ENCODE assay signal across 17 cellular contexts in genomic region chr10:71797533-71798307, GRCh38. TPM values are rescaled to one million over a fixed set of nuclear protein-coding genes. Genes with fewer than 3 reads are reported as not detected.
DNase-seq lines count a peak whose midpoint lies in the region; ATAC-seq and TF ChIP-seq lines count a peak whose summit lies in the region.
"Had no signal": no experiment of that assay in that cellular context is flagged by ENCODE, and none has a peak within 500 bp of the region (broad histone marks: within the 10 kb centered on the region; RNA-seq: fewer than 3 reads in every experiment).

No MANE protein-coding gene starts in this region.

- H3K27ac ChIP-seq in dorsolateral prefrontal cortex (peak overlapping the region in 1 of 59 donors; percentile 50), gastroesophageal sphincter (no peak overlapping the region)
- H3K27ac ChIP-seq: upper lobe of left lung had no signal

- no peak for TF ChIP-seq POLR2A in gastroesophageal sphincter (IDR thresholded peaks at IDR 0.05)

- peaks cover 21% of the 10 kb centered on the region for H3K4me1 Mint-ChIP-seq in activated CD8-positive, alpha-beta T cell treated with anti-CD3 and anti-CD28 coated beads for 36 hours (ENCODE audit: low read depth)
- H3K4me1 Mint-ChIP-seq: GM23338 had no signal

- WGBS in gastroesophageal sphincter (ENCODE audit: low coverage in 1 of 2), 2 donors, result 70 to 88% methylated on average over 3 to 8 of the region's 10 CpGs

- no peak for TF ChIP-seq EP300 in gastroesophageal sphincter (IDR thresholded peaks at IDR 0.05)

- no peaks in the 10 kb centered on the region for H3K9me3 Mint-ChIP-seq in activated CD8-positive, alpha-beta T cell treated with anti-CD3 and anti-CD28 coated beads for 36 hours
- H3K9me3 Mint-ChIP-seq: GM23338 had no signal

- H3K27me3 ChIP-seq in dorsolateral prefrontal cortex, result no peaks in the 10 kb centered on the region
- H3K27me3 ChIP-seq in gastroesophageal sphincter, result no peaks in the 10 kb centered on the region
- H3K27me3 ChIP-seq: upper lobe of left lung had no signal

- H3K4me1 ChIP-seq in gastroesophageal sphincter, result no peaks in the 10 kb centered on the region
- H3K4me1 ChIP-seq: upper lobe of left lung had no signal

- H3K27me3 Mint-ChIP-seq in activated CD8-positive, alpha-beta T cell treated with anti-CD3 and anti-CD28 coated beads for 36 hours, result no peaks in the 10 kb centered on the region

- ATAC-seq in activated CD8-positive, alpha-beta T cell treated with anti-CD3 and anti-CD28 coated beads for 36 hours, result peak; percentile 81
- ATAC-seq in gastroesophageal sphincter, result no peak
- ATAC-seq: Panc1; stimulated activated memory B cell treated with anti-CD40 and anti-IgM and Interleukin-4, amounts not matched to agents 10 μg/mL and 1 μg/mL and 100 μg/mL, for 72 hours had no signal

- CTCF ChIA-PET in activated CD8-positive, alpha-beta T cell treated with anti-CD3 and anti-CD28 coated beads for 36 hours (lab: Charles Lee), result no interaction called here

- H3K4me3 Mint-ChIP-seq in activated CD8-positive, alpha-beta T cell treated with anti-CD3 and anti-CD28 coated beads for 36 hours, result no peak overlapping the region
- H3K4me3 Mint-ChIP-seq: GM23338; stimulated activated memory B cell treated with anti-CD40 and anti-IgM and Interleukin-4, amounts not matched to agents 10 μg/mL and 1 μg/mL and 100 μg/mL, for 72 hours had no signal

- POLR2A ChIA-PET in activated CD8-positive, alpha-beta T cell treated with anti-CD3 and anti-CD28 coated beads for 36 hours (lab: Charles Lee), result interaction anchor here (1.0 to 1.6 kb wide), 4 partner anchors 8 to 97 kb away, joined by 3 read pairs; no protein-coding TSS in a partner anchor

- TF ChIP-seq CTCF in activated CD8-positive, alpha-beta T cell treated with anti-CD3 and anti-CD28 coated beads for 36 hours (IDR thresholded peaks at IDR 0.05), result no peak
- TF ChIP-seq CTCF in dorsolateral prefrontal cortex (IDR thresholded peaks at IDR 0.05 in 54 of 56, conservative IDR thresholded peaks at IDR 0.05 in 2 of 56; ENCODE audit: low read depth in 1 of 56, partially characterized antibody in 56 of 56) (no peak), gastroesophageal sphincter (IDR thresholded peaks at IDR 0.05) (no peak)

- intact Hi-C loops in activated CD8-positive, alpha-beta T cell treated with anti-CD3 and anti-CD28 coated beads for 36 hours (cut with micrococcal nuclease), result no loop called here
- intact Hi-C loops in dorsolateral prefrontal cortex (cut with DNase I), result no loop called here

- H3K4me3 ChIP-seq in dorsolateral prefrontal cortex, result no peak overlapping the region
- H3K4me3 ChIP-seq in gastroesophageal sphincter, result no peak overlapping the region
- H3K4me3 ChIP-seq: GM23338, upper lobe of left lung had no signal

- peaks cover 0 to 5% of the 10 kb centered on the region in 2 donors for H3K36me3 ChIP-seq in gastroesophageal sphincter
- H3K36me3 ChIP-seq: upper lobe of left lung had no signal

- DNase-seq in AML-193 (lab: John Stamatoyannopoulos, UW), result peak; percentile 40 to 70
- DNase-seq in HUDEP-2 (lab: John Stamatoyannopoulos, UW; ENCODE audit: unreplicated experiment in 76 of 76), result peak in 70 of 76 experiments; percentile 8 to 79 (median 52)
- peak; percentile 67 for DNase-seq in activated CD8-positive, alpha-beta T cell treated with anti-CD3 and anti-CD28 coated beads for 36 hours
- peak; percentile 30 to 54 for DNase-seq in lung microvascular endothelial cell (ENCODE audit: low read depth in 2 of 2)
- no peak for DNase-seq in dorsolateral prefrontal cortex
- DNase-seq in anterior cingulate cortex (lab: John Stamatoyannopoulos, UW), result no peak
- DNase-seq in iPS-NIHi7 (ENCODE audit: extremely low spot score), result no peak
- DNase-seq: activated CD4-positive, alpha-beta T cell treated with anti-CD3 and anti-CD28 coated beads for 4 hours; Calu3; mesenchymal stem cell; NCI-H1105; NCI-H748 treated with DMSO at 0.1 percent for 48 hours; upper lobe of left lung had no signal

- no peaks in the 10 kb centered on the region for H3K9me3 ChIP-seq in gastroesophageal sphincter
- H3K9me3 ChIP-seq: upper lobe of left lung had no signal

- no peaks in the 10 kb centered on the region for H3K36me3 Mint-ChIP-seq in activated CD8-positive, alpha-beta T cell treated with anti-CD3 and anti-CD28 coated beads for 36 hours (ENCODE audit: low read depth)

- peak overlapping the region; percentile 61 for H3K27ac Mint-ChIP-seq in activated CD8-positive, alpha-beta T cell treated with anti-CD3 and anti-CD28 coated beads for 36 hours
- H3K27ac Mint-ChIP-seq: GM23338; stimulated activated memory B cell treated with anti-CD40 and anti-IgM and Interleukin-4, amounts not matched to agents 10 μg/mL and 1 μg/mL and 100 μg/mL, for 72 hours had no signal

RNA-seq across cellular contexts. Expression of gene VSIR, which starts 24.4 kb away (rescaled TPM):
- total RNA-seq in activated CD8-positive, alpha-beta T cell treated with anti-CD3 and anti-CD28 coated beads for 36 hours, result 10 to 100 TPM; 59.6 to 61.0 TPM
- total RNA-seq in lung microvascular endothelial cell, result 7.5 and 10.7 TPM in 2 replicates
- 100 to 1,000 TPM in 4 of 120 experiments, 10 to 100 TPM in 116; 23.3 to 173 (median 52.8) TPM for total RNA-seq in dorsolateral prefrontal cortex
- 10 to 100 TPM; 34.7 to 83.6 (median 61.6) TPM for total RNA-seq in gastroesophageal sphincter

RNA-seq across cellular contexts. Expression of gene PSAP, which starts 53.3 kb away (rescaled TPM):
- 100 to 1,000 TPM in 1 of 2 experiments, 10 to 100 TPM in 1; 94.2 to 101 TPM for total RNA-seq in activated CD8-positive, alpha-beta T cell treated with anti-CD3 and anti-CD28 coated beads for 36 hours
- total RNA-seq in lung microvascular endothelial cell (493 and 688 TPM in 2 replicates), dorsolateral prefrontal cortex (1,000 to 10,000 TPM; 1,158 to 1,954 (median 1,559) TPM), gastroesophageal sphincter (100 to 1,000 TPM; 604 to 881 (median 718) TPM)

Comparison
In these comparisons a context has a peak if more than half of its experiments do, and no peak if none do; other contexts are left out.
1. DNase-seq: peak in AML-193 (2 of 2), HUDEP-2 (70 of 76), activated CD8-positive, alpha-beta T cell treated with anti-CD3 and anti-CD28 coated beads for 36 hours (single experiment) and lung microvascular endothelial cell (2 of 2); none in dorsolateral prefrontal cortex (0 of 10), anterior cingulate cortex (0 of 58) and iPS-NIHi7 (single experiment).